ENCODE assay signal across 17 cellular contexts in genomic region chr9:133705576-133705975, GRCh38. TPM values are rescaled to one million over a fixed set of nuclear protein-coding genes. Genes with fewer than 3 reads are reported as not detected.
DNase-seq lines count a peak whose midpoint lies in the region; ATAC-seq, FAIRE-seq and TF ChIP-seq lines count a peak whose summit lies in the region.
"Had no signal": no experiment of that assay in that cellular context is flagged by ENCODE, and none has a peak within 500 bp of the region (broad histone marks: within the 10 kb centered on the region; RNA-seq: fewer than 3 reads in every experiment).

No MANE protein-coding gene starts in this region.

- H3K4me1 Mint-ChIP-seq in CD4-positive, CD25-positive, alpha-beta regulatory T cell, result peaks cover 7 to 46% (median 24%) of the 10 kb centered on the region in 4 donors
- peaks cover 22 to 37% (median 25%) of the 10 kb centered on the region in 3 donors for H3K4me1 Mint-ChIP-seq in CD8-positive, alpha-beta memory T cell

- H3K27me3 Mint-ChIP-seq in CD4-positive, CD25-positive, alpha-beta regulatory T cell, result no peaks in the 10 kb centered on the region
- H3K27me3 Mint-ChIP-seq in CD8-positive, alpha-beta memory T cell, result no peaks in the 10 kb centered on the region

- H3K4me1 ChIP-seq in CD4-positive, CD25-positive, alpha-beta regulatory T cell (ENCODE audit: control insufficient read depth, insufficient read depth, low read length, poor library complexity, severe bottlenecking), result peaks cover 52% of the 10 kb centered on the region
- peaks cover 0 to 10% of the 10 kb centered on the region in 2 donors for H3K4me1 ChIP-seq in kidney (ENCODE audit: control insufficient read depth in 1 of 2, insufficient read depth in 1 of 2, low read depth in 1 of 2, low read length in 2 of 2)
- peaks cover 57% of the 10 kb centered on the region for H3K4me1 ChIP-seq in CD8-positive, alpha-beta memory T cell (ENCODE audit: insufficient read depth, low read length)

- CTCF ChIA-PET in CD8-positive, alpha-beta memory T cell (lab: Charles Lee), result interaction anchor here (1.2 kb wide), 1 partner anchor 21 kb away, joined by 3 read pairs; no protein-coding TSS in a partner anchor

- no peak for TF ChIP-seq CTCF in kidney (IDR thresholded peaks at IDR 0.05; ENCODE audit: borderline replicate concordance, extremely low read depth, insufficient read depth)
- TF ChIP-seq CTCF in GM13977 (IDR thresholded peaks at IDR 0.05; ENCODE audit: extremely low read depth, insufficient read depth, missing control alignments), result no peak

- H3K27ac Mint-ChIP-seq in CD4-positive, CD25-positive, alpha-beta regulatory T cell, result peak overlapping the region in 2 of 3 donors; percentile 10 to 52
- peak overlapping the region in 4 of 8 donors; percentile 12 to 95 (median 26) for H3K27ac Mint-ChIP-seq in CD8-positive, alpha-beta memory T cell
- H3K27ac Mint-ChIP-seq: B cell had no signal

- no peak overlapping the region for H3K4me3 ChIP-seq in CD4-positive, CD25-positive, alpha-beta regulatory T cell (ENCODE audit: low read depth, low read length)
- H3K4me3 ChIP-seq in kidney (ENCODE audit: low read length in 2 of 2), result no peak overlapping the region
- H3K4me3 ChIP-seq in CD8-positive, alpha-beta memory T cell (ENCODE audit: low read length), result no peak overlapping the region
- H3K4me3 ChIP-seq: Peyer's patch had no signal

- H3K36me3 ChIP-seq in CD4-positive, CD25-positive, alpha-beta regulatory T cell (ENCODE audit: control insufficient read depth, insufficient read depth, low read length), result no peaks in the 10 kb centered on the region
- H3K36me3 ChIP-seq in kidney (ENCODE audit: control insufficient read depth in 1 of 2, insufficient read depth in 2 of 2, low read length in 2 of 2), result no peaks in the 10 kb centered on the region
- H3K36me3 ChIP-seq in CD8-positive, alpha-beta memory T cell (ENCODE audit: insufficient read depth, low read length), result no peaks in the 10 kb centered on the region
- H3K36me3 ChIP-seq: Peyer's patch had no signal

- H3K27me3 ChIP-seq in CD4-positive, CD25-positive, alpha-beta regulatory T cell (ENCODE audit: control insufficient read depth, insufficient read depth, low read length), result no peaks in the 10 kb centered on the region
- no peaks in the 10 kb centered on the region for H3K27me3 ChIP-seq in CD8-positive, alpha-beta memory T cell (ENCODE audit: insufficient read depth, low read length, poor library complexity, severe bottlenecking)
- H3K27me3 ChIP-seq: Peyer's patch had no signal

- POLR2A ChIA-PET in CD8-positive, alpha-beta memory T cell (lab: Charles Lee), result no interaction called here

- intact Hi-C loops in kidney (cut with DNase I), result no loop called here

- no peak for ATAC-seq in CD4-positive, CD25-positive, alpha-beta regulatory T cell (ENCODE audit: low read depth in 2 of 2)

- no peaks in the 10 kb centered on the region for H3K9me3 Mint-ChIP-seq in CD4-positive, CD25-positive, alpha-beta regulatory T cell
- H3K9me3 Mint-ChIP-seq in CD8-positive, alpha-beta memory T cell, result no peaks in the 10 kb centered on the region

- no peaks in the 10 kb centered on the region for H3K9me3 ChIP-seq in CD4-positive, CD25-positive, alpha-beta regulatory T cell (ENCODE audit: control insufficient read depth in 2 of 2, low read length in 2 of 2)
- no peaks in the 10 kb centered on the region for H3K9me3 ChIP-seq in kidney (ENCODE audit: control insufficient read depth in 1 of 2, low read length in 2 of 2)
- H3K9me3 ChIP-seq in CD8-positive, alpha-beta memory T cell (ENCODE audit: low read length), result no peaks in the 10 kb centered on the region
- H3K9me3 ChIP-seq: Peyer's patch had no signal

- no peak for FAIRE-seq in kidney (lab: Jason Lieb, UNC)
- FAIRE-seq: GM18507 had no signal

- no peak overlapping the region for H3K27ac ChIP-seq in CD4-positive, CD25-positive, alpha-beta regulatory T cell (ENCODE audit: insufficient read depth, low read length, poor library complexity, severe bottlenecking)
- no peak overlapping the region for H3K27ac ChIP-seq in kidney (ENCODE audit: low read depth in 2 of 2, low read length in 2 of 2)
- no peak overlapping the region for H3K27ac ChIP-seq in CD8-positive, alpha-beta memory T cell (ENCODE audit: low read depth, low read length)
- H3K27ac ChIP-seq: Peyer's patch had no signal

- H3K4me3 Mint-ChIP-seq in CD4-positive, CD25-positive, alpha-beta regulatory T cell, result peak overlapping the region in 1 of 4 donors; percentile 56
- peak overlapping the region in 1 of 7 donors; percentile 42 for H3K4me3 Mint-ChIP-seq in CD8-positive, alpha-beta memory T cell
- H3K4me3 Mint-ChIP-seq: B cell had no signal

- in situ Hi-C loops in GM13977 (cut with MboI; ENCODE audit: low pct_unique_long_range_greater_than_20kb, low sequenced_read_pairs, unreplicated experiment), result no loop called here

- no peak for DNase-seq in CD4-positive, CD25-positive, alpha-beta regulatory T cell
- DNase-seq in DMS 273 (lab: John Stamatoyannopoulos, UW; ENCODE audit: unreplicated experiment), result peak; percentile 81
- DNase-seq in NCI-H82 (lab: John Stamatoyannopoulos, UW), result peak; percentile 88
- peak; percentile 45 for DNase-seq in kidney
- no peak for DNase-seq in CD8-positive, alpha-beta memory T cell
- DNase-seq in NCI-H2196 (lab: John Stamatoyannopoulos, UW; ENCODE audit: unreplicated experiment), result no peak
- DNase-seq in GM13977 (ENCODE audit: low spot score), result no peak
- DNase-seq: COR-L47, DMS53, HCEC 1CT, Kasumi-1, NCI-H2029 treated with DMSO at 0.1 percent for 48 hours, NCI-H345, Peyer's patch, SIG-M5 had no signal

- H3K9ac ChIP-seq in kidney (ENCODE audit: low read length in 2 of 2), result no peak overlapping the region

- no peaks in the 10 kb centered on the region for H3K36me3 Mint-ChIP-seq in CD4-positive, CD25-positive, alpha-beta regulatory T cell
- no peaks in the 10 kb centered on the region for H3K36me3 Mint-ChIP-seq in CD8-positive, alpha-beta memory T cell

RNA-seq across cellular contexts. Expression of gene SARDH, which starts 32.6 kb away (rescaled TPM):
- 15.6 TPM for total RNA-seq in CD4-positive, CD25-positive, alpha-beta regulatory T cell
- 1 to 10 TPM; 5.8 to 9.7 (median 8.2) TPM for polyA plus RNA-seq in CD4-positive, CD25-positive, alpha-beta regulatory T cell
- total RNA-seq in kidney, result 4.6 TPM
- 12.0 TPM for polyA plus RNA-seq in kidney (ENCODE audit: insufficient read depth, low read depth, low replicate concordance)
- 1 to 10 TPM; 1.3 to 2.0 TPM for total RNA-seq in CD8-positive, alpha-beta memory T cell
- 1.8 TPM for polyA plus RNA-seq in CD8-positive, alpha-beta memory T cell

Comparison
In these comparisons a context has a peak if more than half of its experiments do, and no peak if none do; other contexts are left out.
1. DNase-seq: peak in DMS 273 (single experiment), NCI-H82 (single experiment) and kidney (single experiment); none in CD4-positive, CD25-positive, alpha-beta regulatory T cell (0 of 3), CD8-positive, alpha-beta memory T cell (0 of 5), NCI-H2196 (single experiment) and GM13977 (single experiment).